ENCODE assay signal across 7 cellular contexts in the genomic region with DNA sequence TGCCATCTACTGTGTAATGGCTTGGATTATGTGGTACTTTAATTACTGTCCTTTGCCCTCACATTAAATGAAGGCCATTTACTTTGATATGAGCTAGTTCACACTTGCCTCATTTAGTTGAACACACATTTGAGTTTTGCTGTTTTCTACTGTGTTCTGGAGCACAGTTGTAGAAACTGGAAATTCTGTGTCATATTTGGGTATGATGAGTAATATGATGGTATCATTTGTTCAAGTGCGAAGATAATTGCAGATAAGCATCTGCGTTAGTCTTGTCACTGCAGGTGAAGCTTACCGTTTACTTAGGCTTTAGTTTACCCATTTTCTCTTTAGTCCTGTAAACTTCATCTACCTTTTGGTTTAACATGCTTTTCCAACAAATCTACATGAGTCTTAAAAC.
DNase-seq lines count a peak whose midpoint lies in the region; ATAC-seq, FAIRE-seq and TF ChIP-seq lines count a peak whose summit lies in the region.
"Not testable (repeated sequence)": the region's sequence is repeated elsewhere in the genome, so short reads cannot be mapped to it uniquely, and the experiment has no call there.

No MANE protein-coding gene starts in this region.

- intact Hi-C loops in CD4-positive, alpha-beta T cell (cut with DNase I, micrococcal nuclease), result loop anchor here in 1 of 2 experiments (2.0 to 5.0 kb wide), 2 partner anchors 19 to 37 kb away; no protein-coding TSS in a partner anchor
- intact Hi-C loops in activated CD4-positive, alpha-beta T cell treated with anti-CD3 and anti-CD28 coated beads for 36 hours (cut with DNase I, micrococcal nuclease), result loop anchor here in 1 of 2 experiments (2.0 kb wide), 2 partner anchors 17 to 27 kb away; no protein-coding TSS in a partner anchor
- intact Hi-C loops in GM12878 (cut with micrococcal nuclease; ENCODE audit: unreplicated experiment); endothelial cell of umbilical vein (cut with micrococcal nuclease); mucosa of descending colon (cut with DNase I, micrococcal nuclease): not testable (repeated sequence)

- H3K27me3 ChIP-seq in CD4-positive, alpha-beta T cell (ENCODE audit: control insufficient read depth, insufficient read depth, low read length); GM12878 (replicated peaks in 1 of 2; ENCODE audit: control insufficient read depth in 2 of 2, insufficient read depth in 2 of 2, low read length in 1 of 2); endothelial cell of umbilical vein (ENCODE audit: control insufficient read depth in 2 of 2, insufficient read depth in 2 of 2, low read length in 2 of 2): not testable (repeated sequence)

- not testable (repeated sequence) for TF ChIP-seq CTCF in CD4-positive, alpha-beta T cell (IDR thresholded peaks at IDR 0.05); GM12878 (IDR thresholded peaks at IDR 0.05 in 2 of 3, conservative IDR thresholded peaks at IDR 0.05 in 1 of 3; ENCODE audit: control insufficient read depth in 2 of 3, extremely low read depth in 1 of 3, insufficient read depth in 1 of 3, low read depth in 3 of 3, low read length in 3 of 3); endothelial cell of umbilical vein (IDR thresholded peaks at IDR 0.05; ENCODE audit: extremely low read depth in 1 of 2, insufficient read depth in 1 of 2, low read depth in 1 of 2, low read length in 2 of 2); mucosa of descending colon (IDR thresholded peaks at IDR 0.05)

- peaks cover 20% of the 10 kb centered on the region for H3K27me3 Mint-ChIP-seq in CD4-positive, alpha-beta T cell
- not testable (repeated sequence) for H3K27me3 Mint-ChIP-seq in T-cell; activated CD4-positive, alpha-beta T cell treated with anti-CD3 and anti-CD28 coated beads for 36 hours
- peaks cover 11% of the 10 kb centered on the region for H3K27me3 Mint-ChIP-seq in activated T-cell treated with anti-CD3 and anti-CD28 coated beads, Interleukin-2, amount 50 U/mL, for 72 hours (ENCODE audit: low read depth)

- TF ChIP-seq RAD21 in GM12878 (IDR thresholded peaks at IDR 0.05; ENCODE audit: insufficient read depth, low read depth, low read length), result not testable (repeated sequence)

- WGBS in GM12878 (ENCODE audit: insufficient coverage, insufficient replicate concordance, low lambda C conversion rate, missing lambda C conversion rate), result 47% methylated on average over 3 of the region's 3 CpGs

- POLR2A ChIA-PET in CD4-positive, alpha-beta T cell (lab: Charles Lee), result interaction anchor here (0.6 to 0.9 kb wide), 2 partner anchors 41 to 43 kb away, joined by 3 to 6 read pairs; no protein-coding TSS in a partner anchor
- POLR2A ChIA-PET in T-cell (lab: Charles Lee); GM12878 (lab: Charles Lee); endothelial cell of umbilical vein (lab: Charles Lee): not testable (repeated sequence)
- POLR2A ChIA-PET in activated CD4-positive, alpha-beta T cell treated with anti-CD3 and anti-CD28 coated beads for 36 hours (lab: Charles Lee), result interaction anchor here (0.6 to 1.1 kb wide), 2 partner anchors 31 to 43 kb away, joined by 3 read pairs; no protein-coding TSS in a partner anchor

- not testable (repeated sequence) for H3K36me3 ChIP-seq in GM12878 (ENCODE audit: control insufficient read depth in 2 of 2, insufficient read depth in 2 of 2, low read length in 1 of 2); endothelial cell of umbilical vein (ENCODE audit: control insufficient read depth in 2 of 2, extremely low read depth in 1 of 2, insufficient read depth in 2 of 2, low read length in 2 of 2); mucosa of descending colon (ENCODE audit: low read depth)

- peak; percentile 21 for ATAC-seq in CD4-positive, alpha-beta T cell (ENCODE audit: poor library complexity)
- ATAC-seq in T-cell (replicated peaks in 1 of 4) (peak in 3 of 4 experiments; percentile 29 to 41 (median 31)), mucosa of descending colon (peak; percentile 12)
- ATAC-seq in activated CD4-positive, alpha-beta T cell treated with anti-CD3 and anti-CD28 coated beads for 36 hours, result peak; percentile 67
- ATAC-seq in activated T-cell treated with anti-CD3 and anti-CD28 coated beads, Interleukin-2, amount 50 U/mL, for 72 hours (replicated peaks in 1 of 2), result peak; percentile 83 to 84
- not testable (repeated sequence) for ATAC-seq in GM12878

- not testable (repeated sequence) for H3K27ac Mint-ChIP-seq in CD4-positive, alpha-beta T cell; T-cell; activated CD4-positive, alpha-beta T cell treated with anti-CD3 and anti-CD28 coated beads for 36 hours; activated T-cell treated with anti-CD3 and anti-CD28 coated beads, Interleukin-2, amount 50 U/mL, for 72 hours

- peak; percentile 7 for FAIRE-seq in GM12878 (lab: Jason Lieb, UNC)
- FAIRE-seq in endothelial cell of umbilical vein (lab: Jason Lieb, UNC), result peak; percentile 4

- not testable (repeated sequence) for H3K27ac ChIP-seq in CD4-positive, alpha-beta T cell (ENCODE audit: low read depth, low read length); GM12878 (ENCODE audit: control insufficient read depth, insufficient read depth); endothelial cell of umbilical vein (ENCODE audit: insufficient read depth, low read depth, low read length)

- RAD21 ChIA-PET in GM12878 (lab: Charles Lee; ENCODE audit: unreplicated experiment), result not testable (repeated sequence)

- H3K4me3 ChIP-seq in GM12878; endothelial cell of umbilical vein (replicated peaks in 1 of 3; ENCODE audit: insufficient read depth in 1 of 3, low read depth in 1 of 3, low read length in 3 of 3); mucosa of descending colon: not testable (repeated sequence)

- not testable (repeated sequence) for H3K79me2 ChIP-seq in GM12878 (ENCODE audit: control insufficient read depth, insufficient read depth, low read length); endothelial cell of umbilical vein (ENCODE audit: control insufficient read depth, insufficient read depth, low read length)

- DNase-seq in CD4-positive, alpha-beta T cell; T-cell; activated CD4-positive, alpha-beta T cell treated with anti-CD3 and anti-CD28 coated beads for 36 hours; activated T-cell treated with anti-CD3 and anti-CD28 coated beads, Interleukin-2, amount 50 U/mL, for 72 hours; GM12878 (ENCODE audit: low read depth, low spot score); endothelial cell of umbilical vein (ENCODE audit: low read depth, low spot score); mucosa of descending colon: not testable (repeated sequence)

- not testable (repeated sequence) for H3K9me3 Mint-ChIP-seq in CD4-positive, alpha-beta T cell; T-cell; activated CD4-positive, alpha-beta T cell treated with anti-CD3 and anti-CD28 coated beads for 36 hours (ENCODE audit: low read depth); activated T-cell treated with anti-CD3 and anti-CD28 coated beads, Interleukin-2, amount 50 U/mL, for 72 hours

- CTCF ChIA-PET in CD4-positive, alpha-beta T cell (lab: Charles Lee); GM12878 (lab: Yijun Ruan, JAX); endothelial cell of umbilical vein (lab: Charles Lee): not testable (repeated sequence)
- CTCF ChIA-PET in T-cell (lab: Charles Lee), result interaction anchor here in 1 of 2 donors (0.7 kb wide), 1 partner anchor 1910 kb away, joined by 3 read pairs; no protein-coding TSS in a partner anchor
- CTCF ChIA-PET in activated CD4-positive, alpha-beta T cell treated with anti-CD3 and anti-CD28 coated beads for 36 hours (lab: Charles Lee), result interaction anchor here (0.9 to 2.1 kb wide), 5 partner anchors 41 to 1909 kb away, joined by 3 to 6 read pairs (median 5); no protein-coding TSS in a partner anchor

- H3K9me3 ChIP-seq in CD4-positive, alpha-beta T cell (ENCODE audit: control insufficient read depth, low read length); GM12878 (replicated peaks; ENCODE audit: control insufficient read depth, insufficient read depth, low read length): not testable (repeated sequence)
- H3K9me3 ChIP-seq in endothelial cell of umbilical vein (replicated peaks; ENCODE audit: control insufficient read depth, insufficient read depth, low read length), result peaks cover 18% of the 10 kb centered on the region
- H3K9me3 ChIP-seq in mucosa of descending colon, result peaks cover 73% of the 10 kb centered on the region

- H2AFZ ChIP-seq in GM12878 (ENCODE audit: control insufficient read depth, low read depth, low read length); endothelial cell of umbilical vein (ENCODE audit: low read depth, low read length): not testable (repeated sequence)

- H3K4me2 ChIP-seq in GM12878 (ENCODE audit: control insufficient read depth, insufficient read depth); endothelial cell of umbilical vein (ENCODE audit: insufficient read depth, low read length): not testable (repeated sequence)

- not testable (repeated sequence) for H3K9me1 ChIP-seq in endothelial cell of umbilical vein (replicated peaks; ENCODE audit: control insufficient read depth, extremely low read depth, insufficient read depth, low read length)

- peaks cover 22% of the 10 kb centered on the region for H3K4me1 Mint-ChIP-seq in CD4-positive, alpha-beta T cell (ENCODE audit: low read depth)
- peaks cover 19 to 24% (median 21%) of the 10 kb centered on the region in 3 donors for H3K4me1 Mint-ChIP-seq in T-cell
- H3K4me1 Mint-ChIP-seq in activated CD4-positive, alpha-beta T cell treated with anti-CD3 and anti-CD28 coated beads for 36 hours, result peaks cover 20% of the 10 kb centered on the region
- peaks cover 24% of the 10 kb centered on the region for H3K4me1 Mint-ChIP-seq in activated T-cell treated with anti-CD3 and anti-CD28 coated beads, Interleukin-2, amount 50 U/mL, for 72 hours (ENCODE audit: low read depth)

- dilution Hi-C loops in endothelial cell of umbilical vein (cut with MboI; ENCODE audit: extremely low pct_ligation_motif_present, low sequenced_read_pairs), result not testable (repeated sequence)

- BruUV-seq in GM12878 (replicated peaks; lab: Mats Ljungman, UMichigan); endothelial cell of umbilical vein (replicated peaks; lab: Mats Ljungman, UMichigan): not testable (repeated sequence)

- not testable (repeated sequence) for TF ChIP-seq POLR2A in GM12878 (IDR thresholded peaks at IDR 0.05; ENCODE audit: low read depth, low read length); endothelial cell of umbilical vein (IDR thresholded peaks at IDR 0.05; ENCODE audit: low read depth, low read length)

- H3K9ac ChIP-seq in GM12878 (ENCODE audit: control insufficient read depth, insufficient read depth, low read length); endothelial cell of umbilical vein (replicated peaks; ENCODE audit: extremely low read depth, insufficient read depth, low read length): not testable (repeated sequence)

- H3K4me1 ChIP-seq in GM12878 (ENCODE audit: control insufficient read depth, insufficient read depth, low read length); endothelial cell of umbilical vein (ENCODE audit: control insufficient read depth, extremely low read depth, insufficient read depth, low read length); mucosa of descending colon (ENCODE audit: low read depth): not testable (repeated sequence)

- not testable (repeated sequence) for H3K4me3 Mint-ChIP-seq in CD4-positive, alpha-beta T cell; T-cell; activated CD4-positive, alpha-beta T cell treated with anti-CD3 and anti-CD28 coated beads for 36 hours; activated T-cell treated with anti-CD3 and anti-CD28 coated beads, Interleukin-2, amount 50 U/mL, for 72 hours

- H4K20me1 ChIP-seq in GM12878 (ENCODE audit: control insufficient read depth, insufficient read depth); endothelial cell of umbilical vein (replicated peaks; ENCODE audit: control insufficient read depth, extremely low read depth, insufficient read depth, low read length): not testable (repeated sequence)

- H3K36me3 Mint-ChIP-seq in CD4-positive, alpha-beta T cell (ENCODE audit: low read depth); T-cell; activated CD4-positive, alpha-beta T cell treated with anti-CD3 and anti-CD28 coated beads for 36 hours (ENCODE audit: low read depth); activated T-cell treated with anti-CD3 and anti-CD28 coated beads, Interleukin-2, amount 50 U/mL, for 72 hours (ENCODE audit: insufficient read depth in 2 of 2): not testable (repeated sequence)

- SMC1A ChIA-PET in GM12878 (lab: Charles Lee; ENCODE audit: uncharacterized antibody, unreplicated experiment), result not testable (repeated sequence)

- TF ChIP-seq EP300 in GM12878 (IDR thresholded peaks at IDR 0.05; ENCODE audit: borderline replicate concordance in 1 of 2, control insufficient read depth in 1 of 2, low read depth in 2 of 2, low read length in 2 of 2), result not testable (repeated sequence)

- in situ Hi-C loops in GM12878 (cut with MboI), result not testable (repeated sequence)
